Comparison of ENCODE assay signal across 8 cellular contexts in the genomic region with DNA sequence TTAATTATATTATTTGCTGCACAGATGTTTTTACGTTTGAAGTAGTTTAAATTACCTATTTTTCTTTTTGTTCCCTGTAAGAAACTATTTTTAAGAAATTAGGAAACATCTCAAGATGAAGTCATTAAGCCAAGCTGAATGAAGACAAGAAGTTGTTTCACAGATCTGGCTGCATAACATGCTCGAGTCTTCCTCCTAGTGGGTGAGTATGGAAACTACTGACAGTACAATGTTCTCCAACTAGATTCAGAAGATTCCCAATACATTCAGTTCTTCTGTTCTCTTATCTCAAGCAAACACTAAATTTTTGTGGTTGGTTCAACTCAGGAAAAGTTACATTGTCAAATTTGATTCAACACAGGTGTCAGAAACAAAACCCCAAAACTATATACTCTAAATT.
A peak's percentile ranks its signal among the peaks of the same experiment; 100 is the strongest.
DNase-seq lines count a peak whose midpoint lies in the region; ATAC-seq, FAIRE-seq and TF ChIP-seq lines count a peak whose summit lies in the region.

No MANE protein-coding gene starts in this region.

- no peak overlapping the region for H3K9ac ChIP-seq in Loucy (ENCODE audit: low read depth, low read length, poor library complexity, severe bottlenecking)

- no peaks in the 10 kb centered on the region for H4K20me1 ChIP-seq in Loucy (ENCODE audit: insufficient read depth, low read length, poor library complexity, severe bottlenecking)

- 12 to 15% (median 15%) methylated on average over 2 of the region's 2 CpGs for WGBS in psoas muscle, 3 donors

- no peaks in the 10 kb centered on the region for H3K79me2 ChIP-seq in Loucy (ENCODE audit: insufficient read depth, low read length)

- H3K4me2 ChIP-seq in Loucy (ENCODE audit: low read depth, low read length, poor library complexity, severe bottlenecking): no peak overlapping the region

- no peak overlapping the region for H2AFZ ChIP-seq in Loucy (ENCODE audit: low read length)

- TF ChIP-seq CTCF in GM12874 (IDR thresholded peaks at IDR 0.05; ENCODE audit: insufficient read depth, low read depth, low read length) (peak; percentile 25; the same call in 1 of the 2 replicates), Loucy (conservative IDR thresholded peaks at IDR 0.05; ENCODE audit: low read length) (peak; percentile 51), psoas muscle (IDR thresholded peaks at IDR 0.05) (peak; percentile 33)

- H3K9me2 ChIP-seq in Loucy (replicated peaks; ENCODE audit: low read depth, low read length): no peaks in the 10 kb centered on the region

- no peaks in the 10 kb centered on the region for H3K27me3 ChIP-seq in Loucy (ENCODE audit: insufficient read depth, low read length, poor library complexity, severe bottlenecking)
- no peaks in the 10 kb centered on the region for H3K27me3 ChIP-seq in psoas muscle (ENCODE audit: insufficient read depth in 3 of 3, low read length in 2 of 3)

- H3K4me3 ChIP-seq in Loucy (ENCODE audit: low read length, poor library complexity, severe bottlenecking) (no peak overlapping the region), psoas muscle (no peak overlapping the region)

- no peaks in the 10 kb centered on the region for H3F3A ChIP-seq in Loucy (ENCODE audit: low read depth)

- DNase-seq in dedifferentiated amniotic fluid mesenchymal stem cell (ENCODE audit: extremely low spot score) (peak; percentile 31), psoas muscle (no peak), cortex of kidney (lab: John Stamatoyannopoulos, UW) (no peak)

- H3K9me3 ChIP-seq in Loucy (ENCODE audit: insufficient read depth, low read depth, low read length) (no peaks in the 10 kb centered on the region), psoas muscle (no peaks in the 10 kb centered on the region)

- H3K36me3 ChIP-seq in Loucy (ENCODE audit: insufficient read depth, low read length) (no peaks in the 10 kb centered on the region), psoas muscle (ENCODE audit: insufficient read depth in 1 of 2, low read depth in 1 of 2) (no peaks in the 10 kb centered on the region)

- peak; percentile 87 for FAIRE-seq in A204.1 (lab: Jason Lieb, UNC)

- no peak for ATAC-seq in psoas muscle
- ATAC-seq in GM18868 (IDR thresholded peaks at IDR 0.05; ENCODE audit: unreplicated experiment): no peak
- no peak for ATAC-seq in HG02884 (IDR thresholded peaks at IDR 0.05; ENCODE audit: unreplicated experiment)

- H3K4me1 ChIP-seq in Loucy (ENCODE audit: insufficient read depth, low read length, poor library complexity, severe bottlenecking) (no peaks in the 10 kb centered on the region), psoas muscle (no peaks in the 10 kb centered on the region)

- no peak overlapping the region for H3K27ac ChIP-seq in psoas muscle

- intact Hi-C loops in psoas muscle (cut with DNase I): no loop called here
